In the genomic region with DNA sequence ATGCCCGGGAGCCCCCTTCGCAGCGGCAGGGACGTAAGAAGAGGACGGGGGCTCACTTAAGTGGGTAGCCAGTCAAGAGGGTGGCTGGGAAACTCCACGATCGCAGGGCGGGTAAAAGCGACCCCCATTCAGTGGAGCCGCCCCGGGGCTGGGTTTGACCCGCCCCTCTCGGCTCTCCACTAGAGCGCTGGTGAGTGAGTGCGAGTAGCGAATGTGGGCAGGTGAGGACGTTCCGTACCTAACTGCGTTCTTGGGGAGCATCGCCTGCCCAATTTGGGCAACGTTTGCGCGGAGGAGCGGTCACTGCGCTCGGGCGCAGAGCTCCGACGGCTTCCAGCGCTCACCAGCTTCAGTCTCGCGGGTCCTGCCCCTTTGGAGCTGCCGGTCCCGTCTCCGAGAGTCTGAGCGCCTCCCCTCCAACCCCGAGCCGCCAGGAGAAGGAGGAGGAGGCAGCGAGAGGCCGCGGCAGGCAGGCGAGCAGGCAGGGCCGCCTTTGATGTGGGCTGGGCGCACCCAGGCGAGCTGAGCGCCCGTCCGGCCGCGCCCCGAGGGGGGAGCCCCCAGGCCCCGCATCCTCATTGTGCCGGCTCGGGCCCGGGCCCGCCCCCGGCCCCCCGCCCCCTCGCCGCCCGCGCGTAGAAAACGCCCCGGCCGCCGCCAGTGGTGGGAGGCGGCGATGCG, we compare ENCODE assay signal across 1 cellular context.
TF ChIP-seq lines count a peak whose summit lies in the region.

TSS of gene FGF18 (plus strand) at position 666 of the 681 bp plus-strand sequence. CDS start 553 bp downstream, outside the sequence.

TF ChIP-seq in HepG2, 621 proteins besides CTCF, POLR2A, EP300 and RAD21 (continued from another document and continues in another):
- TF ChIP-seq ZNF484 (CRISPR knock-in tag; IDR thresholded peaks at IDR 0.05; ENCODE audit: borderline replicate concordance, low read depth) (no peak), ZNF883 (CRISPR knock-in tag; IDR thresholded peaks at IDR 0.05; ENCODE audit: not compliant biosample characterization) (no peak), ZNF749 (CRISPR knock-in tag; IDR thresholded peaks at IDR 0.05; ENCODE audit: borderline replicate concordance) (no peak), MXD3 (CRISPR knock-in tag; IDR thresholded peaks at IDR 0.05) (no peak), NFYC (CRISPR knock-in tag; IDR thresholded peaks at IDR 0.05) (no peak), DMAP1 (CRISPR knock-in tag; IDR thresholded peaks at IDR 0.05) (no peak), TP53 (CRISPR knock-in tag; conservative IDR thresholded peaks at IDR 0.05) (no peak), THAP7 (CRISPR knock-in tag; IDR thresholded peaks at IDR 0.05) (no peak), ZNF460 (CRISPR knock-in tag; IDR thresholded peaks at IDR 0.05; ENCODE audit: borderline replicate concordance) (no peak), MTERF4 (CRISPR knock-in tag; IDR thresholded peaks at IDR 0.05) (no peak), CCDC6 (CRISPR knock-in tag; IDR thresholded peaks at IDR 0.05) (no peak), ZBTB7B (CRISPR knock-in tag; IDR thresholded peaks at IDR 0.05) (peak; percentile 71; the same call in 1 of the 2 replicates), GPBP1L1 (CRISPR knock-in tag; IDR thresholded peaks at IDR 0.05) (no peak), HOXA3 (CRISPR knock-in tag; IDR thresholded peaks at IDR 0.05) (no peak), RFX1 (IDR thresholded peaks at IDR 0.05) (no peak), HDAC2 (CRISPR knock-in tag; IDR thresholded peaks at IDR 0.05) (no peak), SAP130 (CRISPR knock-in tag; IDR thresholded peaks at IDR 0.05; ENCODE audit: low read depth) (no peak), BORCS8-MEF2B (CRISPR knock-in tag; IDR thresholded peaks at IDR 0.05) (no peak), AGO2 (optimal IDR thresholded peaks at IDR 0.05; ENCODE audit: low read depth, low read length) (peak; percentile 57), KDM2A (CRISPR knock-in tag; IDR thresholded peaks at IDR 0.05; ENCODE audit: borderline replicate concordance, low read depth) (peak; percentile 60), ZNF350 (CRISPR knock-in tag; IDR thresholded peaks at IDR 0.05; ENCODE audit: borderline replicate concordance, low read depth) (peak; percentile 23; the same call in 1 of the 2 replicates), ARID3A (IDR thresholded peaks at IDR 0.05; ENCODE audit: low read depth, low read length) (no peak), MTF2 (CRISPR knock-in tag; IDR thresholded peaks at IDR 0.05; ENCODE audit: borderline replicate concordance) (peak; percentile 66; the same call in 1 of the 2 replicates), ZNF292 (CRISPR knock-in tag; IDR thresholded peaks at IDR 0.05; ENCODE audit: borderline replicate concordance, low read depth) (no peak), UBTF (CRISPR knock-in tag; IDR thresholded peaks at IDR 0.05) (peak; percentile 6; the same call in 1 of the 2 replicates), ZNF234 (CRISPR knock-in tag; conservative IDR thresholded peaks at IDR 0.05) (no peak), ZHX2 (IDR thresholded peaks at IDR 0.05; ENCODE audit: low read depth) (no peak), ZHX2 (CRISPR knock-in tag; IDR thresholded peaks at IDR 0.05; ENCODE audit: borderline replicate concordance) (no peak), ZKSCAN1 (IDR thresholded peaks at IDR 0.05; ENCODE audit: low read length) (no peak), CBX2 (IDR thresholded peaks at IDR 0.05; ENCODE audit: low read depth, low read length) (no peak), CBX2 (CRISPR knock-in tag; IDR thresholded peaks at IDR 0.05; ENCODE audit: low read depth) (no peak), ZNF644 (CRISPR knock-in tag; IDR thresholded peaks at IDR 0.05; ENCODE audit: low read depth) (no peak), ZNF44 (CRISPR knock-in tag; IDR thresholded peaks at IDR 0.05) (no peak)
- TF ChIP-seq, protein P1, sequence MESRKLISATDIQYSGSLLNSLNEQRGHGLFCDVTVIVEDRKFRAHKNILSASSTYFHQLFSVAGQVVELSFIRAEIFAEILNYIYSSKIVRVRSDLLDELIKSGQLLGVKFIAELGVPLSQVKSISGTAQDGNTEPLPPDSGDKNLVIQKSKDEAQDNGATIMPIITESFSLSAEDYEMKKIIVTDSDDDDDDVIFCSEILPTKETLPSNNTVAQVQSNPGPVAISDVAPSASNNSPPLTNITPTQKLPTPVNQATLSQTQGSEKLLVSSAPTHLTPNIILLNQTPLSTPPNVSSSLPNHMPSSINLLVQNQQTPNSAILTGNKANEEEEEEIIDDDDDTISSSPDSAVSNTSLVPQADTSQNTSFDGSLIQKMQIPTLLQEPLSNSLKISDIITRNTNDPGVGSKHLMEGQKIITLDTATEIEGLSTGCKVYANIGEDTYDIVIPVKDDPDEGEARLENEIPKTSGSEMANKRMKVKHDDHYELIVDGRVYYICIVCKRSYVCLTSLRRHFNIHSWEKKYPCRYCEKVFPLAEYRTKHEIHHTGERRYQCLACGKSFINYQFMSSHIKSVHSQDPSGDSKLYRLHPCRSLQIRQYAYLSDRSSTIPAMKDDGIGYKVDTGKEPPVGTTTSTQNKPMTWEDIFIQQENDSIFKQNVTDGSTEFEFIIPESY (CRISPR knock-in tag; IDR thresholded peaks at IDR 0.05): no peak
- TF ChIP-seq, protein P2, sequence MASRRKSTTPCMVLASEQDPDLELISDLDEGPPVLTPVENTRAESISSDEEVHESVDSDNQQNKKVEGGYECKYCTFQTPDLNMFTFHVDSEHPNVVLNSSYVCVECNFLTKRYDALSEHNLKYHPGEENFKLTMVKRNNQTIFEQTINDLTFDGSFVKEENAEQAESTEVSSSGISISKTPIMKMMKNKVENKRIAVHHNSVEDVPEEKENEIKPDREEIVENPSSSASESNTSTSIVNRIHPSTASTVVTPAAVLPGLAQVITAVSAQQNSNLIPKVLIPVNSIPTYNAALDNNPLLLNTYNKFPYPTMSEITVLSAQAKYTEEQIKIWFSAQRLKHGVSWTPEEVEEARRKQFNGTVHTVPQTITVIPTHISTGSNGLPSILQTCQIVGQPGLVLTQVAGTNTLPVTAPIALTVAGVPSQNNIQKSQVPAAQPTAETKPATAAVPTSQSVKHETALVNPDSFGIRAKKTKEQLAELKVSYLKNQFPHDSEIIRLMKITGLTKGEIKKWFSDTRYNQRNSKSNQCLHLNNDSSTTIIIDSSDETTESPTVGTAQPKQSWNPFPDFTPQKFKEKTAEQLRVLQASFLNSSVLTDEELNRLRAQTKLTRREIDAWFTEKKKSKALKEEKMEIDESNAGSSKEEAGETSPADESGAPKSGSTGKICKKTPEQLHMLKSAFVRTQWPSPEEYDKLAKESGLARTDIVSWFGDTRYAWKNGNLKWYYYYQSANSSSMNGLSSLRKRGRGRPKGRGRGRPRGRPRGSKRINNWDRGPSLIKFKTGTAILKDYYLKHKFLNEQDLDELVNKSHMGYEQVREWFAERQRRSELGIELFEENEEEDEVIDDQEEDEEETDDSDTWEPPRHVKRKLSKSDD (CRISPR knock-in tag; IDR thresholded peaks at IDR 0.05; ENCODE audit: low read depth): no peak
- TF ChIP-seq, protein P3, sequence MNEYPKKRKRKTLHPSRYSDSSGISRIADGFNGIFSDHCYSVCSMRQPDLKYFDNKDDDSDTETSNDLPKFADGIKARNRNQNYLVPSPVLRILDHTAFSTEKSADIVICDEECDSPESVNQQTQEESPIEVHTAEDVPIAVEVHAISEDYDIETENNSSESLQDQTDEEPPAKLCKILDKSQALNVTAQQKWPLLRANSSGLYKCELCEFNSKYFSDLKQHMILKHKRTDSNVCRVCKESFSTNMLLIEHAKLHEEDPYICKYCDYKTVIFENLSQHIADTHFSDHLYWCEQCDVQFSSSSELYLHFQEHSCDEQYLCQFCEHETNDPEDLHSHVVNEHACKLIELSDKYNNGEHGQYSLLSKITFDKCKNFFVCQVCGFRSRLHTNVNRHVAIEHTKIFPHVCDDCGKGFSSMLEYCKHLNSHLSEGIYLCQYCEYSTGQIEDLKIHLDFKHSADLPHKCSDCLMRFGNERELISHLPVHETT (CRISPR knock-in tag; conservative IDR thresholded peaks at IDR 0.05): no peak
